In genomic region chr3:73513260-73513659, GRCh38 we compare ENCODE assay signal across 15 cellular contexts.
A peak's percentile ranks its signal among the peaks of the same experiment; 100 is the strongest.
DNase-seq lines count a peak whose midpoint lies in the region; ATAC-seq and TF ChIP-seq lines count a peak whose summit lies in the region.
"Had no signal": no experiment of that assay in that cellular context is flagged by ENCODE, and none has a peak within 500 bp of the region (broad histone marks: within the 10 kb centered on the region; RNA-seq: fewer than 3 reads in every experiment).

No MANE protein-coding gene starts in this region.

- no peaks in the 10 kb centered on the region for H4K20me1 ChIP-seq in GM23248 (ENCODE audit: insufficient read depth)

- ATAC-seq in gastroesophageal sphincter (no peak), upper lobe of right lung (no peak), GM19452 (IDR thresholded peaks at IDR 0.05; ENCODE audit: unreplicated experiment) (no peak)
- ATAC-seq: psoas muscle had no signal

- intact Hi-C loops in upper lobe of right lung (cut with DNase I): loop anchor here (10.0 kb wide), 1 partner anchor 332 kb away; no protein-coding TSS in a partner anchor

- in situ Hi-C loops in GM23248 (cut with MboI): loop anchor here (10.0 kb wide), 1 partner anchor 252 kb away; no protein-coding TSS in a partner anchor

- DNase-seq in AG04450 (ENCODE audit: low read depth, low spot score) (no peak), NCI-H69 (lab: John Stamatoyannopoulos, UW) (peak; percentile 39), upper lobe of right lung (no peak), GM23248 (no peak), NCI-H2081 (lab: John Stamatoyannopoulos, UW) (no peak)
- DNase-seq: activated CD4-positive, alpha-beta T cell treated with anti-CD3 and anti-CD28 coated beads for 4 hours; activated naive CD8-positive, alpha-beta T cell treated with anti-CD3 and anti-CD28 coated beads for 36 hours; NCI-H1930; NCI-H774; psoas muscle; T-helper 9 cell; thyroid gland had no signal

- peak overlapping the region; percentile 85 for H3K27ac ChIP-seq in AG04450 (ENCODE audit: low read depth, low read length)
- H3K27ac ChIP-seq in gastroesophageal sphincter: peak overlapping the region; percentile 83 to 100 (median 88)
- peak overlapping the region; percentile 48 for H3K27ac ChIP-seq in muscle layer of duodenum (ENCODE audit: low read length)
- no peak overlapping the region for H3K27ac ChIP-seq in upper lobe of right lung
- H3K27ac ChIP-seq in GM23248: no peak overlapping the region
- H3K27ac ChIP-seq: thyroid gland had no signal

- 0 out of 2 replicates have a peak, but pooled peaks cover 8% of the 10 kb centered on the region for H3F3A ChIP-seq in GM23248 (ENCODE audit: insufficient read depth)

- H3K36me3 ChIP-seq in gastroesophageal sphincter (no peaks in the 10 kb centered on the region), muscle layer of duodenum (ENCODE audit: control insufficient read depth in 1 of 2, insufficient read depth in 2 of 2, low read length in 2 of 2) (no peaks in the 10 kb centered on the region), upper lobe of right lung (no peaks in the 10 kb centered on the region), GM23248 (ENCODE audit: low read depth) (no peaks in the 10 kb centered on the region)
- H3K36me3 ChIP-seq: thyroid gland had no signal

- WGBS in gastroesophageal sphincter (ENCODE audit: low coverage in 1 of 2), 2 donors: 44 to 51% methylated on average over 5 of the region's 5 CpGs
- 87 to 89% methylated on average over 5 of the region's 5 CpGs for WGBS in GM23248 (ENCODE audit: low coverage in 1 of 2, low lambda C conversion rate in 2 of 2, missing lambda C conversion rate in 2 of 2), 2 experiments

- TF ChIP-seq CTCF in AG04450 (IDR thresholded peaks at IDR 0.05; ENCODE audit: low read depth, low read length) (no peak), gastroesophageal sphincter (IDR thresholded peaks at IDR 0.05) (no peak), upper lobe of right lung (IDR thresholded peaks at IDR 0.05) (no peak)

- H3K9ac ChIP-seq in GM23248: no peak overlapping the region

- TF ChIP-seq EP300 in gastroesophageal sphincter (IDR thresholded peaks at IDR 0.05): no peak

- H3K4me3 ChIP-seq in AG04450 (ENCODE audit: low read depth, low read length) (no peak overlapping the region), gastroesophageal sphincter (no peak overlapping the region), muscle layer of duodenum (ENCODE audit: low read depth in 1 of 2, low read length in 2 of 2) (no peak overlapping the region), upper lobe of right lung (no peak overlapping the region), GM23248 (no peak overlapping the region)
- H3K4me3 ChIP-seq: psoas muscle, thyroid gland had no signal

- H3K9me3 ChIP-seq in AG04450 (ENCODE audit: control insufficient read depth, insufficient read depth, low read length) (no peaks in the 10 kb centered on the region), gastroesophageal sphincter (no peaks in the 10 kb centered on the region), muscle layer of duodenum (ENCODE audit: control insufficient read depth in 1 of 2, low read length in 2 of 2) (no peaks in the 10 kb centered on the region), upper lobe of right lung (no peaks in the 10 kb centered on the region), GM23248 (ENCODE audit: low read depth) (no peaks in the 10 kb centered on the region)
- H3K9me3 ChIP-seq: psoas muscle, thyroid gland had no signal

- H3K4me2 ChIP-seq in GM23248 (ENCODE audit: unreplicated experiment): no peak overlapping the region

- CTCF ChIA-PET in AG04450 (lab: Charles Lee): interaction anchor here (1.2 to 1.8 kb wide), 3 partner anchors 10 to 336 kb away, joined by 3 to 6 read pairs (median 5); no protein-coding TSS in a partner anchor

- no peak overlapping the region for H2AFZ ChIP-seq in GM23248

- peaks cover 19 to 98% (median 47%) of the 10 kb centered on the region in 3 donors for H3K4me1 ChIP-seq in gastroesophageal sphincter
- H3K4me1 ChIP-seq in muscle layer of duodenum (ENCODE audit: control insufficient read depth in 1 of 2, insufficient read depth in 2 of 2, low read length in 2 of 2): peaks cover 5 to 60% of the 10 kb centered on the region in 2 donors
- peaks cover 9% of the 10 kb centered on the region for H3K4me1 ChIP-seq in upper lobe of right lung
- peaks cover 20% of the 10 kb centered on the region for H3K4me1 ChIP-seq in GM23248 (ENCODE audit: insufficient read depth)
- H3K4me1 ChIP-seq: thyroid gland had no signal

- H3K27me3 ChIP-seq in AG04450 (ENCODE audit: control insufficient read depth, insufficient read depth, low read length): no peaks in the 10 kb centered on the region
- no peaks in the 10 kb centered on the region for H3K27me3 ChIP-seq in gastroesophageal sphincter
- no peaks in the 10 kb centered on the region for H3K27me3 ChIP-seq in muscle layer of duodenum (ENCODE audit: low read depth, low read length)
- no peaks in the 10 kb centered on the region for H3K27me3 ChIP-seq in upper lobe of right lung
- H3K27me3 ChIP-seq in GM23248 (replicated peaks; ENCODE audit: insufficient read depth): no peaks in the 10 kb centered on the region
- H3K27me3 ChIP-seq: thyroid gland had no signal

- POLR2A ChIA-PET in AG04450 (lab: Yijun Ruan, JAX): no interaction called here

- H3K79me2 ChIP-seq in GM23248 (ENCODE audit: insufficient read depth): peaks cover 99% of the 10 kb centered on the region

- H3K9me2 ChIP-seq in GM23248 (ENCODE audit: insufficient read depth): 0 out of 2 replicates have a peak, but pooled peaks cover 4% of the 10 kb centered on the region

- TF ChIP-seq POLR2A in gastroesophageal sphincter (IDR thresholded peaks at IDR 0.05): no peak

Comparison
In these comparisons a context has a peak if more than half of its experiments do, and no peak if none do; other contexts are left out.
1. H3K27ac ChIP-seq: peak in AG04450 (single experiment), gastroesophageal sphincter (4 of 4) and muscle layer of duodenum (single experiment); none in upper lobe of right lung (single experiment) and GM23248 (single experiment).